Comparison of ENCODE assay signal across 36 cellular contexts in the genomic region with DNA sequence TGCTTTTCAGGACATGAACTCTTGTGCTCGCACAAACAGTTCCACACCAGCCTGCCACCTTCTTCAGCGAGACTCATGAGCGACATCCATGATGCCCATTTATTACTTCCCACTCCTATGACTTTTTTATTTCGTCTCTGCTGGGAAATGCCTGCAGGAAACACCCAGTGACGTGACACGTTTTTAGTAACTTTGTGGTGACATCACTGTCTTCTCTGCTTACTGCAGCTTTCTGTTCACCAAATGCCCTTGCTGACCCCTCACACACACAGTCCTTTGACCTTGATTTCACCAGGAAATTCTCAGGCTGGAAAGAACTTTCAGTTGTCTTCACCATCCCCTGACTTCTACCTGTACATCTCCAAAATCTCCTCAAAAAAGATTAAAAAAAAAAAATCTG. TPM values are rescaled to one million over a fixed set of nuclear protein-coding genes. Genes with fewer than 3 reads are reported as not detected.
"Had no signal": no experiment of that assay in that cellular context is flagged by ENCODE, and none has a peak within 500 bp of the region (broad histone marks: within the 10 kb centered on the region; RNA-seq: fewer than 3 reads in every experiment).

No MANE protein-coding gene starts in this region.

- H3K4me3 ChIP-seq: Peyer's patch, SJSA1 had no signal

- H3K36me3 ChIP-seq: brain microvascular endothelial cell, SJSA1 had no signal

- H3K9me2 ChIP-seq: SK-N-SH had no signal

- ATAC-seq: activated CD8-positive, alpha-beta T cell treated with anti-CD3 and anti-CD28 coated beads for 36 hours; activated T-cell treated with anti-CD3 and anti-CD28 coated beads, Interleukin-2, amount 50 U/mL, for 72 hours; activated T-helper 17 cell treated with anti-CD3 and anti-CD28 coated beads, Interleukin-2, amount 50 U/mL, for 72 hours; PC-3 had no signal

- H3K4me2 ChIP-seq: SK-N-SH had no signal

- H3K9ac ChIP-seq: SK-N-SH had no signal

- H3K4me1 ChIP-seq: SJSA1 had no signal

- DNase-seq: activated CD4-positive, alpha-beta T cell treated with anti-CD3 and anti-CD28 coated beads, Interleukin-2, amount 10 ng/mL, durations not matched to agents 24 days and 14 days; activated CD4-positive, alpha-beta T cell treated with anti-CD3 and anti-CD28 coated beads, Interleukin-2, amount 50 U/mL, for 4 hours; activated CD8-positive, alpha-beta T cell treated with anti-CD3 and anti-CD28 coated beads for 36 hours; activated effector memory CD4-positive, alpha-beta T cell treated with anti-CD3 and anti-CD28 coated beads, Interleukin-2, amount 50 U/mL, for 16 hours; activated naive CD4-positive, alpha-beta T cell; activated naive CD4-positive, alpha-beta T cell treated with anti-CD3 and anti-CD28 coated beads, Interleukin-2, amount 50 U/mL, for 16 hours; activated naive CD8-positive, alpha-beta T cell treated with anti-CD3 and anti-CD28 coated beads for 36 hours; activated T-cell treated with anti-CD3 and anti-CD28 coated beads, Interleukin-2, amount 50 U/mL, for 1 hour; activated T-cell treated with anti-CD3 and anti-CD28 coated beads, Interleukin-2, amount 50 U/mL, for 72 hours; amniotic stem cell; aorta; brain microvascular endothelial cell; central memory CD4-positive, alpha-beta T cell; NCI-H1092 treated with DMSO at 0.1 percent for 48 hours; NCI-H1417; NCI-H146; NCI-H187; NCI-H2029 treated with DMSO at 0.1 percent for 48 hours; NCI-H2107; NCI-H2171; NCI-H510A; NCI-H526; NCI-H748 treated with DMSO at 0.1 percent for 48 hours; NK-92 treated with Interleukin-12 subunit alpha and Interleukin-12 subunit beta, amount 100 ng/mL, for 24 hours; PC-3; Peyer's patch; RPMI8226; SHP77 treated with DMSO at 0.1 percent for 48 hours; SK-N-SH had no signal

- H3K27ac ChIP-seq: brain microvascular endothelial cell, SJSA1 had no signal

- H3K9me3 ChIP-seq: Peyer's patch, SJSA1, SK-N-SH had no signal

- H3K27me3 ChIP-seq: Peyer's patch had no signal

- FAIRE-seq: TTC549 had no signal

RNA-seq across cellular contexts. Expression of gene TRIM40, which starts 8.9 kb away (rescaled TPM):
- total RNA-seq: activated CD4-positive, alpha-beta T cell treated with anti-CD3 and anti-CD28 coated beads, Interleukin-2, amount 10 ng/mL, durations not matched to agents 24 days and 14 days; activated CD8-positive, alpha-beta memory T cell treated with anti-CD3 and anti-CD28 coated beads for 36 hours; activated CD8-positive, alpha-beta T cell treated with anti-CD3 and anti-CD28 coated beads for 36 hours; activated naive CD8-positive, alpha-beta T cell treated with anti-CD3 and anti-CD28 coated beads for 36 hours; activated T-cell treated with anti-CD3 and anti-CD28 coated beads, Interleukin-2, amount 50 U/mL, for 72 hours; activated T-helper 17 cell treated with anti-CD3 and anti-CD28 coated beads, Interleukin-2, amount 50 U/mL, for 72 hours; aorta; cerebellum; LHCN-M2; M059J; PC-3; SJSA1 had no signal
- polyA plus RNA-seq: SK-N-SH had no signal

RNA-seq across cellular contexts. Expression of gene TRIM10, which starts 16.2 kb away (rescaled TPM):
- total RNA-seq: activated CD8-positive, alpha-beta memory T cell treated with anti-CD3 and anti-CD28 coated beads for 36 hours; activated CD8-positive, alpha-beta T cell treated with anti-CD3 and anti-CD28 coated beads for 36 hours; activated naive CD8-positive, alpha-beta T cell treated with anti-CD3 and anti-CD28 coated beads for 36 hours; LHCN-M2; M059J; PC-3; SJSA1 had no signal
- polyA plus RNA-seq: SK-N-SH had no signal

RNA-seq across cellular contexts. Expression of gene TRIM15, which starts 18.5 kb away (rescaled TPM):
- total RNA-seq: activated CD8-positive, alpha-beta memory T cell treated with anti-CD3 and anti-CD28 coated beads for 36 hours; activated CD8-positive, alpha-beta T cell treated with anti-CD3 and anti-CD28 coated beads for 36 hours; activated T-helper 17 cell treated with anti-CD3 and anti-CD28 coated beads, Interleukin-2, amount 50 U/mL, for 72 hours; aorta; cerebellum; LHCN-M2; M059J; PC-3; SJSA1 had no signal
- polyA plus RNA-seq: SK-N-SH had no signal

RNA-seq across cellular contexts. Expression of gene TRIM31, which starts 31.9 kb away (rescaled TPM):
- total RNA-seq: activated CD8-positive, alpha-beta memory T cell treated with anti-CD3 and anti-CD28 coated beads for 36 hours; activated CD8-positive, alpha-beta T cell treated with anti-CD3 and anti-CD28 coated beads for 36 hours; activated naive CD8-positive, alpha-beta T cell treated with anti-CD3 and anti-CD28 coated beads for 36 hours; activated T-helper 17 cell treated with anti-CD3 and anti-CD28 coated beads, Interleukin-2, amount 50 U/mL, for 72 hours; aorta; cerebellum; LHCN-M2; M059J; SJSA1 had no signal
- polyA plus RNA-seq: SK-N-SH had no signal
